In the genomic region with DNA sequence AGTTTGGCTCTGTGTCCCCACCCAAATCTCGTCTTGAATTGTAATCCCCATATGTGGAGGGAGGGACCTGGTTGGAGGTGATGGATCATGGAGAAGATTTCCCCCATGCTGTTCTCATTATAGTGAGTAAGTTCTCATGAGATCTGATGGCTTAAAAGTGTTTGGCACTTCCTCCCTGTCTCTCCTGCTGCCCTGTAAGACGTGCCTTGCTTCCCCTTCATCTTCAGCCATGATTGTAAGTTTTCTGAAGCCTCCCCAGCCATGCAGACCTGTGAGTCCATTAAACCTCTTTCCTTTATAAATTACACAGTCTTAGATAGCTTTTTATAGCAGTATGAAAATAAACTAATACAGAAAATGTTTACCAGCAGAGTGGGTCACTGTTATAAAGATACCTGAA, we compare ENCODE assay signal across 6 cellular contexts.
"Had no signal": no experiment of that assay in that cellular context is flagged by ENCODE, and none has a peak within 500 bp of the region (broad histone marks: within the 10 kb centered on the region; RNA-seq: fewer than 3 reads in every experiment).

No MANE protein-coding gene starts in this region.

- H3K27ac ChIP-seq: HL-60, KMS-11 had no signal

- H3K4me2 ChIP-seq: KMS-11 had no signal

- DNase-seq: IMR-90, KBM-7, KG1 had no signal

- FAIRE-seq: HTR-8/SVneo had no signal

- H3K9ac ChIP-seq: KMS-11 had no signal
